In the genomic region with DNA sequence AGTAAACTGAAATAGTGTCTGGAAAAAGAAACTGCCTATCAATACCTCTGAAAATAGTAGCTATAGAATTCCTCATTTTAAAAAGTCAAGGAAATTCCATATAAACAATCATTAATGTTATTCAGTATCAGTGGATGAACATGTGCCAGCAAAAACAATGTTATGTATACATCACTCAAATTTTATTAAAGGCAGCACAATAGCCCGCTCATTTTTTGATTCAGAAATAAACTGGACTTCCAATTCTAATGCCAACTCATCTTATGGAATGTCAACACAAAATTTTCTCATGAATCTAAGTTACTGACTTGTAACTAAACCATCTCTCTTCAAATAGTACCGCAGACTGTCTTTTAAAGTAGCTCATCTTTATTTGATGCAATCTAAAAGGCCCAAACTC, we compare ENCODE assay signal across 26 cellular contexts. TPM values are rescaled to one million over a fixed set of nuclear protein-coding genes. Genes with fewer than 3 reads are reported as not detected.
DNase-seq lines count a peak whose midpoint lies in the region; ATAC-seq, FAIRE-seq and TF ChIP-seq lines count a peak whose summit lies in the region.
"Had no signal": no experiment of that assay in that cellular context is flagged by ENCODE, and none has a peak within 500 bp of the region (broad histone marks: within the 10 kb centered on the region; RNA-seq: fewer than 3 reads in every experiment).

No MANE protein-coding gene starts in this region.

- 72% methylated on average over 2 of the region's 2 CpGs for WGBS in SK-N-SH (ENCODE audit: low lambda C conversion rate)

- peaks cover 26 to 27% of the 10 kb centered on the region in 2 experiments for H3K36me3 ChIP-seq in SK-N-SH (replicated peaks in 1 of 2; ENCODE audit: control insufficient read depth in 1 of 2, insufficient read depth in 2 of 2, low read length in 1 of 2)
- H3K36me3 ChIP-seq in bronchial epithelial cell (ENCODE audit: control insufficient read depth, insufficient read depth, low read length) = peaks cover 5% of the 10 kb centered on the region

- H3K4me2 ChIP-seq in SK-N-SH = no peak overlapping the region
- H3K4me2 ChIP-seq: BLaER1 treated with 17β-estradiol and CSF1 and Interleukin-3, amounts not matched to agents 10 nM and 100 nM had no signal

- no peak for TF ChIP-seq EP300 in SK-N-SH (IDR thresholded peaks at IDR 0.05; ENCODE audit: borderline replicate concordance in 1 of 2, low read depth in 1 of 2, low read length in 1 of 2)

- no peaks in the 10 kb centered on the region for H3K9me2 ChIP-seq in SK-N-SH

- H3K9ac ChIP-seq in SK-N-SH = no peak overlapping the region; the same call in 1 of the 2 replicates
- H3K9ac ChIP-seq: BLaER1 treated with 17β-estradiol and CSF1 and Interleukin-3, amounts not matched to agents 10 nM and 100 nM had no signal

- peaks cover 57% of the 10 kb centered on the region for H3F3A ChIP-seq in SK-N-SH (replicated peaks; ENCODE audit: insufficient read depth)

- H4K20me1 ChIP-seq in SK-N-SH (ENCODE audit: insufficient read depth) = peaks cover 26% of the 10 kb centered on the region
- H4K20me1 ChIP-seq: BLaER1 treated with 17β-estradiol and CSF1 and Interleukin-3, amounts not matched to agents 10 nM and 100 nM had no signal

- ATAC-seq in SK-N-SH treated with all-trans-retinoic acid at 6 μM for 48 hours (peak; percentile 29), GM19351 (IDR thresholded peaks at IDR 0.05; ENCODE audit: unreplicated experiment) (no peak)
- no peak for ATAC-seq in activated naive CD8-positive, alpha-beta T cell treated with anti-CD3 and anti-CD28 coated beads, Interleukin-2, amount 50 U/mL, for 24 hours
- ATAC-seq: body of pancreas had no signal

- H3K4me1 ChIP-seq in SK-N-SH (ENCODE audit: control insufficient read depth in 1 of 2, insufficient read depth in 2 of 2, low read depth in 1 of 2, low read length in 1 of 2) = no peaks in the 10 kb centered on the region; a peak in 1 of 4 replicates
- H3K4me1 ChIP-seq: BLaER1 treated with 17β-estradiol and CSF1 and Interleukin-3, amounts not matched to agents 10 nM and 100 nM; body of pancreas had no signal

- H2AFZ ChIP-seq in SK-N-SH (ENCODE audit: low read depth) = no peak overlapping the region

- H3K27ac Mint-ChIP-seq in activated naive CD8-positive, alpha-beta T cell treated with anti-CD3 and anti-CD28 coated beads, Interleukin-2, amount 50 U/mL, for 24 hours = no peak overlapping the region
- H3K27ac Mint-ChIP-seq: activated naive CD4-positive, alpha-beta T cell treated with anti-CD3 and anti-CD28 coated beads, Interleukin-2, amount 50 U/mL, for 24 hours; stimulated activated naive CD8-positive, alpha-beta T cell treated with anti-CD3 and anti-CD28 coated beads, Interleukin-15, Interleukin-2, amounts not matched to agents 100 ng/mL and 50 ng/mL, for 24 hours; type B pancreatic cell had no signal

- H3K36me3 Mint-ChIP-seq in activated naive CD8-positive, alpha-beta T cell treated with anti-CD3 and anti-CD28 coated beads, Interleukin-2, amount 50 U/mL, for 24 hours (ENCODE audit: low read depth) = no peaks in the 10 kb centered on the region
- H3K36me3 Mint-ChIP-seq: activated naive CD4-positive, alpha-beta T cell treated with anti-CD3 and anti-CD28 coated beads, Interleukin-2, amount 50 U/mL, for 24 hours had no signal

- no peak for FAIRE-seq in bronchial epithelial cell (lab: Jason Lieb, UNC)
- FAIRE-seq: GM18507, small intestine had no signal

- DNase-seq in SK-N-SH (no peak), bronchial epithelial cell (ENCODE audit: low read depth) (peak; percentile 32), fibroblast of villous mesenchyme (ENCODE audit: low read depth) (peak; percentile 33), OCI-M2 (lab: John Stamatoyannopoulos, UW; ENCODE audit: unreplicated experiment) (no peak)
- no peak for DNase-seq in activated naive CD8-positive, alpha-beta T cell treated with anti-CD3 and anti-CD28 coated beads, Interleukin-2, amount 50 U/mL, for 24 hours
- DNase-seq in stimulated activated CD8-positive, alpha-beta memory T cell treated with anti-CD3 and anti-CD28 coated beads, Interleukin-4, amount 100 ng/mL, for 48 hours = no peak
- DNase-seq: activated CD4-positive, CD25-positive, alpha-beta regulatory T cell treated with anti-CD3 and anti-CD28 coated beads, Interleukin-2, amount 50 U/mL, for 72 hours; activated CD8-positive, alpha-beta memory T cell treated with anti-CD3 and anti-CD28 coated beads for 24 hours; activated T-cell treated with anti-CD3 and anti-CD28 coated beads, Interleukin-2, amount 50 U/mL, for 48 hours; body of pancreas; Calu3; cortex of kidney; HCEC 1CT; NCI-H2107; NCI-H510A treated with DMSO at 0.1 percent for 48 hours; posterior cingulate gyrus; small intestine; stimulated activated CD4-positive, alpha-beta T cell treated with anti-CD3 and anti-CD28 coated beads, Interleukin-2, amount 100 ng/mL, for 48 hours had no signal

- POLR2A ChIA-PET in SK-N-SH (lab: Yijun Ruan, JAX) = no interaction called here

- H3K27me3 ChIP-seq in SK-N-SH (ENCODE audit: insufficient read depth) (no peaks in the 10 kb centered on the region), bronchial epithelial cell (ENCODE audit: control insufficient read depth, insufficient read depth, low read length) (no peaks in the 10 kb centered on the region)
- H3K27me3 ChIP-seq: BLaER1 treated with 17β-estradiol and CSF1 and Interleukin-3, amounts not matched to agents 10 nM and 100 nM; body of pancreas had no signal

- no peaks in the 10 kb centered on the region for H3K9me3 Mint-ChIP-seq in activated naive CD8-positive, alpha-beta T cell treated with anti-CD3 and anti-CD28 coated beads, Interleukin-2, amount 50 U/mL, for 24 hours
- H3K9me3 Mint-ChIP-seq: activated naive CD4-positive, alpha-beta T cell treated with anti-CD3 and anti-CD28 coated beads, Interleukin-2, amount 50 U/mL, for 24 hours; stimulated activated naive CD8-positive, alpha-beta T cell treated with anti-CD3 and anti-CD28 coated beads, Interleukin-15, Interleukin-2, amounts not matched to agents 100 ng/mL and 50 ng/mL, for 24 hours; type B pancreatic cell had no signal

- peak overlapping the region in 1 of 2 experiments; percentile 60; a peak in 2 of 4 replicates for H3K27ac ChIP-seq in SK-N-SH (ENCODE audit: low read depth in 2 of 2, low read length in 1 of 2)
- H3K27ac ChIP-seq: 22Rv1; BLaER1 treated with 17β-estradiol and CSF1 and Interleukin-3, amounts not matched to agents 10 nM and 100 nM; body of pancreas had no signal

- no peaks in the 10 kb centered on the region for H3K9me3 ChIP-seq in SK-N-SH
- H3K9me3 ChIP-seq: BLaER1 treated with 17β-estradiol and CSF1 and Interleukin-3, amounts not matched to agents 10 nM and 100 nM; body of pancreas had no signal

- no peak for TF ChIP-seq RAD21 in SK-N-SH (IDR thresholded peaks at IDR 0.05; ENCODE audit: low read length)

- H3K79me2 ChIP-seq in SK-N-SH (ENCODE audit: insufficient read depth) = no peaks in the 10 kb centered on the region

- no peak overlapping the region for H3K4me3 Mint-ChIP-seq in activated naive CD8-positive, alpha-beta T cell treated with anti-CD3 and anti-CD28 coated beads, Interleukin-2, amount 50 U/mL, for 24 hours
- H3K4me3 Mint-ChIP-seq: activated naive CD4-positive, alpha-beta T cell treated with anti-CD3 and anti-CD28 coated beads, Interleukin-2, amount 50 U/mL, for 24 hours; stimulated activated naive CD8-positive, alpha-beta T cell treated with anti-CD3 and anti-CD28 coated beads, Interleukin-15, Interleukin-2, amounts not matched to agents 100 ng/mL and 50 ng/mL, for 24 hours; type B pancreatic cell had no signal

- H3K27me3 Mint-ChIP-seq in activated naive CD8-positive, alpha-beta T cell treated with anti-CD3 and anti-CD28 coated beads, Interleukin-2, amount 50 U/mL, for 24 hours = no peaks in the 10 kb centered on the region
- H3K27me3 Mint-ChIP-seq: stimulated activated naive CD8-positive, alpha-beta T cell treated with anti-CD3 and anti-CD28 coated beads, Interleukin-15, Interleukin-2, amounts not matched to agents 100 ng/mL and 50 ng/mL, for 24 hours had no signal

- no peak for TF ChIP-seq CTCF in SK-N-SH (IDR thresholded peaks at IDR 0.05)
- TF ChIP-seq CTCF in bronchial epithelial cell (IDR thresholded peaks at IDR 0.05; ENCODE audit: insufficient read depth, low read length, severe bottlenecking) = no peak
- no peak for TF ChIP-seq CTCF in fibroblast of villous mesenchyme (IDR thresholded peaks at IDR 0.05; ENCODE audit: insufficient read depth, low read depth, low read length)

- no peaks in the 10 kb centered on the region for H3K4me1 Mint-ChIP-seq in activated naive CD8-positive, alpha-beta T cell treated with anti-CD3 and anti-CD28 coated beads, Interleukin-2, amount 50 U/mL, for 24 hours
- H3K4me1 Mint-ChIP-seq: activated naive CD4-positive, alpha-beta T cell treated with anti-CD3 and anti-CD28 coated beads, Interleukin-2, amount 50 U/mL, for 24 hours had no signal

- CTCF ChIA-PET in SK-N-SH (lab: Yijun Ruan, JAX) = interaction anchor here (1.6 kb wide), 1 partner anchor 20 kb away, joined by 10 read pairs; no protein-coding TSS in a partner anchor

- H3K4me3 ChIP-seq in SK-N-SH (ENCODE audit: low read depth in 2 of 2, low read length in 1 of 2) = no peak overlapping the region
- no peak overlapping the region for H3K4me3 ChIP-seq in bronchial epithelial cell (ENCODE audit: low read depth, low read length)
- H3K4me3 ChIP-seq in fibroblast of villous mesenchyme (ENCODE audit: low read depth, low read length) = no peak overlapping the region
- H3K4me3 ChIP-seq: BLaER1 treated with 17β-estradiol and CSF1 and Interleukin-3, amounts not matched to agents 10 nM and 100 nM; body of pancreas had no signal

TF ChIP-seq in SK-N-SH treated with all-trans-retinoic acid at 6 μM for 48 hours, 23 proteins besides CTCF, POLR2A, EP300 and RAD21 (continues in another document):
- TF ChIP-seq SNAI2 (CRISPR knock-in tag; IDR thresholded peaks at IDR 0.05) (no peak), ZFP30 (CRISPR knock-in tag; IDR thresholded peaks at IDR 0.05) (no peak), ISL1 (CRISPR knock-in tag; IDR thresholded peaks at IDR 0.05) (no peak), PPARA (CRISPR knock-in tag; IDR thresholded peaks at IDR 0.05; ENCODE audit: borderline replicate concordance) (no peak), GLIS3 (CRISPR knock-in tag; IDR thresholded peaks at IDR 0.05) (no peak), ZNF565 (CRISPR knock-in tag; conservative IDR thresholded peaks at IDR 0.05; ENCODE audit: low read depth) (no peak)

TF ChIP-seq in SK-N-SH, 30 proteins besides CTCF, POLR2A, EP300 and RAD21 (continues in another document):
- no peak for TF ChIP-seq YY1 (IDR thresholded peaks at IDR 0.05; ENCODE audit: low read depth)

RNA-seq across cellular contexts. Expression of a gene that starts 19.0 kb away (rescaled TPM):
- polyA plus RNA-seq in SK-N-SH (2012; rRNA removed) = 117 and 127 TPM in 2 replicates
- 36.9 and 47.2 TPM in 2 replicates for polyA plus RNA-seq in SK-N-SH (2012; cell fraction: cytosol; rRNA removed)
- polyA plus RNA-seq in SK-N-SH (2012; cell fraction: nucleus; rRNA removed) = 513 and 769 TPM in 2 replicates
- total RNA-seq in bronchial epithelial cell = 37.8 and 162 TPM in 2 replicates
- total RNA-seq in fibroblast of villous mesenchyme = 7,420 and 8,241 TPM in 2 replicates

Comparison
In these comparisons a context has a peak if more than half of its experiments do, and no peak if none do; other contexts are left out.
1. DNase-seq: peak in bronchial epithelial cell (single experiment) and fibroblast of villous mesenchyme (single experiment); none in SK-N-SH (single experiment), OCI-M2 (single experiment), activated naive CD8-positive, alpha-beta T cell treated with anti-CD3 and anti-CD28 coated beads, Interleukin-2, amount 50 U/mL, for 24 hours (single experiment) and stimulated activated CD8-positive, alpha-beta memory T cell treated with anti-CD3 and anti-CD28 coated beads, Interleukin-4, amount 100 ng/mL, for 48 hours (single experiment).
2. RNA of a gene that starts 19.0 kb away (total RNA-seq): 7,420 to 8,241 TPM in fibroblast of villous mesenchyme; 37.8 to 162 TPM in bronchial epithelial cell; every median in the first group is over 10 times any median in the second.